Comparison of ENCODE assay signal across 1 cellular context in genomic region chr19:58097783-58098681, GRCh38.
TF ChIP-seq lines count a peak whose summit lies in the region.

Gene ZSCAN18 (minus strand): TSS chr19:58098231. CDS start chr19:58090267, 7,964 bp downstream.

TF ChIP-seq in WTC11, 78 proteins besides CTCF, POLR2A, EP300 and RAD21 (continued from another document):
- TF ChIP-seq, protein P1, sequence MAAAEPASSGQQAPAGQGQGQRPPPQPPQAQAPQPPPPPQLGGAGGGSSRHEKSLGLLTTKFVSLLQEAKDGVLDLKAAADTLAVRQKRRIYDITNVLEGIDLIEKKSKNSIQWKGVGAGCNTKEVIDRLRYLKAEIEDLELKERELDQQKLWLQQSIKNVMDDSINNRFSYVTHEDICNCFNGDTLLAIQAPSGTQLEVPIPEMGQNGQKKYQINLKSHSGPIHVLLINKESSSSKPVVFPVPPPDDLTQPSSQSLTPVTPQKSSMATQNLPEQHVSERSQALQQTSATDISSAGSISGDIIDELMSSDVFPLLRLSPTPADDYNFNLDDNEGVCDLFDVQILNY (CRISPR knock-in tag; IDR thresholded peaks at IDR 0.05), result no peak
- TF ChIP-seq FOXK1 (CRISPR knock-in tag; IDR thresholded peaks at IDR 0.05) (peak; percentile 91), CBFB (CRISPR knock-in tag; IDR thresholded peaks at IDR 0.05; ENCODE audit: low read depth) (0 out of 2 replicates have a peak, but pooled peaks have one; percentile 55), JAZF1 (CRISPR knock-in tag; IDR thresholded peaks at IDR 0.05) (no peak), ZNF138 (CRISPR knock-in tag; conservative IDR thresholded peaks at IDR 0.05) (no peak), TEAD1 (CRISPR knock-in tag; IDR thresholded peaks at IDR 0.05) (peak; percentile 66; the same call in 1 of the 2 replicates), MAX (CRISPR knock-in tag; IDR thresholded peaks at IDR 0.05) (peak; percentile 79), OVOL2 (CRISPR knock-in tag; IDR thresholded peaks at IDR 0.05; ENCODE audit: borderline replicate concordance) (no peak), SP1 (CRISPR knock-in tag; conservative IDR thresholded peaks at IDR 0.05) (peak; percentile 89), ZSCAN18 (CRISPR knock-in tag; IDR thresholded peaks at IDR 0.05) (no peak), HMGXB4 (CRISPR knock-in tag; IDR thresholded peaks at IDR 0.05) (peak; percentile 69; the same call in 1 of the 2 replicates), FOXJ3 (CRISPR knock-in tag; IDR thresholded peaks at IDR 0.05; ENCODE audit: borderline replicate concordance) (0 out of 2 replicates have a peak, but pooled peaks have one; percentile 87), TEAD4 (CRISPR knock-in tag; IDR thresholded peaks at IDR 0.05) (0 out of 2 replicates have a peak, but pooled peaks have one; percentile 46), ZNF423 (CRISPR knock-in tag; IDR thresholded peaks at IDR 0.05) (peak; percentile 49; the same call in 1 of the 2 replicates), ZBTB21 (CRISPR knock-in tag; IDR thresholded peaks at IDR 0.05; ENCODE audit: borderline replicate concordance) (peak; percentile 58; the same call in 1 of the 2 replicates)
- TF ChIP-seq, protein P2, sequence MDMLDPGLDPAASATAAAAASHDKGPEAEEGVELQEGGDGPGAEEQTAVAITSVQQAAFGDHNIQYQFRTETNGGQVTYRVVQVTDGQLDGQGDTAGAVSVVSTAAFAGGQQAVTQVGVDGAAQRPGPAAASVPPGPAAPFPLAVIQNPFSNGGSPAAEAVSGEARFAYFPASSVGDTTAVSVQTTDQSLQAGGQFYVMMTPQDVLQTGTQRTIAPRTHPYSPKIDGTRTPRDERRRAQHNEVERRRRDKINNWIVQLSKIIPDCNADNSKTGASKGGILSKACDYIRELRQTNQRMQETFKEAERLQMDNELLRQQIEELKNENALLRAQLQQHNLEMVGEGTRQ (CRISPR knock-in tag; IDR thresholded peaks at IDR 0.05), result peak; percentile 91
- TF ChIP-seq, protein P3, sequence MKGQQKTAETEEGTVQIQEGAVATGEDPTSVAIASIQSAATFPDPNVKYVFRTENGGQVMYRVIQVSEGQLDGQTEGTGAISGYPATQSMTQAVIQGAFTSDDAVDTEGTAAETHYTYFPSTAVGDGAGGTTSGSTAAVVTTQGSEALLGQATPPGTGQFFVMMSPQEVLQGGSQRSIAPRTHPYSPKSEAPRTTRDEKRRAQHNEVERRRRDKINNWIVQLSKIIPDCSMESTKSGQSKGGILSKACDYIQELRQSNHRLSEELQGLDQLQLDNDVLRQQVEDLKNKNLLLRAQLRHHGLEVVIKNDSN (CRISPR knock-in tag; IDR thresholded peaks at IDR 0.05), result peak; percentile 88
- TF ChIP-seq, protein P4, sequence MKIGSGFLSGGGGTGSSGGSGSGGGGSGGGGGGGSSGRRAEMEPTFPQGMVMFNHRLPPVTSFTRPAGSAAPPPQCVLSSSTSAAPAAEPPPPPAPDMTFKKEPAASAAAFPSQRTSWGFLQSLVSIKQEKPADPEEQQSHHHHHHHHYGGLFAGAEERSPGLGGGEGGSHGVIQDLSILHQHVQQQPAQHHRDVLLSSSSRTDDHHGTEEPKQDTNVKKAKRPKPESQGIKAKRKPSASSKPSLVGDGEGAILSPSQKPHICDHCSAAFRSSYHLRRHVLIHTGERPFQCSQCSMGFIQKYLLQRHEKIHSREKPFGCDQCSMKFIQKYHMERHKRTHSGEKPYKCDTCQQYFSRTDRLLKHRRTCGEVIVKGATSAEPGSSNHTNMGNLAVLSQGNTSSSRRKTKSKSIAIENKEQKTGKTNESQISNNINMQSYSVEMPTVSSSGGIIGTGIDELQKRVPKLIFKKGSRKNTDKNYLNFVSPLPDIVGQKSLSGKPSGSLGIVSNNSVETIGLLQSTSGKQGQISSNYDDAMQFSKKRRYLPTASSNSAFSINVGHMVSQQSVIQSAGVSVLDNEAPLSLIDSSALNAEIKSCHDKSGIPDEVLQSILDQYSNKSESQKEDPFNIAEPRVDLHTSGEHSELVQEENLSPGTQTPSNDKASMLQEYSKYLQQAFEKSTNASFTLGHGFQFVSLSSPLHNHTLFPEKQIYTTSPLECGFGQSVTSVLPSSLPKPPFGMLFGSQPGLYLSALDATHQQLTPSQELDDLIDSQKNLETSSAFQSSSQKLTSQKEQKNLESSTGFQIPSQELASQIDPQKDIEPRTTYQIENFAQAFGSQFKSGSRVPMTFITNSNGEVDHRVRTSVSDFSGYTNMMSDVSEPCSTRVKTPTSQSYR (CRISPR knock-in tag; IDR thresholded peaks at IDR 0.05), result 0 out of 2 replicates have a peak, but pooled peaks have one; percentile 38
TF ChIP-seq in WTC11: peak in this region for 18.
